Comparison of ENCODE assay signal across 16 cellular contexts in genomic region chr20:46990811-46991567, GRCh38.
A peak's percentile ranks its signal among the peaks of the same experiment; 100 is the strongest.
DNase-seq lines count a peak whose midpoint lies in the region; ATAC-seq, FAIRE-seq and TF ChIP-seq lines count a peak whose summit lies in the region.
"Had no signal": no experiment of that assay in that cellular context is flagged by ENCODE, and none has a peak within 500 bp of the region (broad histone marks: within the 10 kb centered on the region; RNA-seq: fewer than 3 reads in every experiment).

No MANE protein-coding gene starts in this region.

- DNase-seq in HepG2 (ENCODE audit: low spot score) (no peak), right lobe of liver (no peak), body of pancreas (peak in 1 of 4 donors; percentile 26), neural progenitor cell (ENCODE audit: low spot score) (no peak), type B pancreatic cell (ENCODE audit: extremely low spot score, unreplicated experiment) (no peak), SJCRH30 (no peak), SIG-M5 treated with dmso at 0.1 percent for 504 hours (lab: John Stamatoyannopoulos, UW; ENCODE audit: unreplicated experiment) (no peak)
- DNase-seq: dermis blood vessel endothelial cell, DMS79 treated with DMSO at 0.1 percent for 48 hours, left cardiac atrium, NCI-H187 treated with DMSO at 0.1 percent for 48 hours, NCI-H226, Peyer's patch had no signal

- H3K27me3 Mint-ChIP-seq in neural progenitor cell (ENCODE audit: insufficient read depth, low read depth) (peaks cover 17% of the 10 kb centered on the region), type B pancreatic cell (peaks cover 6% of the 10 kb centered on the region)

- no peak for TF ChIP-seq CTCF in HepG2 (CRISPR knock-in tag; IDR thresholded peaks at IDR 0.05)
- TF ChIP-seq CTCF in right lobe of liver (IDR thresholded peaks at IDR 0.05), result no peak
- no peak for TF ChIP-seq CTCF in body of pancreas (IDR thresholded peaks at IDR 0.05)
- TF ChIP-seq CTCF in neural progenitor cell (IDR thresholded peaks at IDR 0.05), result no peak
- TF ChIP-seq CTCF in type B pancreatic cell (conservative IDR thresholded peaks at IDR 0.05), result no peak

- H3K27me3 ChIP-seq in HepG2 (ENCODE audit: control insufficient read depth in 1 of 2, insufficient read depth in 2 of 2, low read length in 2 of 2) (peaks cover 2 to 44% of the 10 kb centered on the region in 2 experiments; a peak in 4 of 5 replicates), right lobe of liver (no peaks in the 10 kb centered on the region), body of pancreas (no peaks in the 10 kb centered on the region), neural progenitor cell (peaks cover 29% of the 10 kb centered on the region), SJCRH30 (no peaks in the 10 kb centered on the region)
- H3K27me3 ChIP-seq: Peyer's patch, tibial nerve had no signal

- H3K9ac ChIP-seq in HepG2 (ENCODE audit: insufficient read depth, low read depth, low read length) (no peak overlapping the region), neural progenitor cell (no peak overlapping the region)

- H3K4me2 ChIP-seq in HepG2 (ENCODE audit: low read depth, low read length) (no peak overlapping the region), neural progenitor cell (peak overlapping the region; percentile 80)

- in situ Hi-C loops in HepG2 (cut with HindIII; ENCODE audit: extremely low pct_ligation_motif_present, low pct_unique_long_range_greater_than_20kb), result no loop called here

- H3F3A ChIP-seq in neural progenitor cell (ENCODE audit: low read depth), result peaks cover 63% of the 10 kb centered on the region

- H3K4me1 Mint-ChIP-seq in neural progenitor cell (peaks cover 29% of the 10 kb centered on the region), type B pancreatic cell (ENCODE audit: unreplicated experiment) (peaks cover 23% of the 10 kb centered on the region)

- H3K36me3 ChIP-seq in HepG2 (replicated peaks in 1 of 2; ENCODE audit: control insufficient read depth in 1 of 2, insufficient read depth in 2 of 2, low read length in 2 of 2), result no peaks in the 10 kb centered on the region
- H3K36me3 ChIP-seq in right lobe of liver, result no peaks in the 10 kb centered on the region
- H3K36me3 ChIP-seq in body of pancreas (replicated peaks in 1 of 2; ENCODE audit: insufficient read depth in 1 of 2, low read depth in 2 of 2), result no peaks in the 10 kb centered on the region
- no peaks in the 10 kb centered on the region for H3K36me3 ChIP-seq in neural progenitor cell
- H3K36me3 ChIP-seq in SJCRH30, result peaks cover 23% of the 10 kb centered on the region
- H3K36me3 ChIP-seq: Peyer's patch had no signal

- POLR2A ChIA-PET in HepG2 (lab: Yijun Ruan, JAX), result no interaction called here

- CTCF ChIA-PET in HepG2 (lab: Yijun Ruan, JAX; ENCODE audit: low intra/inter-chr PET ratio, low total read pairs), result no interaction called here

- no TSS peak for BruUV-seq in HepG2 (replicated peaks; lab: Mats Ljungman, UMichigan)

- H3K4me1 ChIP-seq in HepG2 (ENCODE audit: insufficient read depth, low read length), result no peaks in the 10 kb centered on the region
- H3K4me1 ChIP-seq in right lobe of liver, result no peaks in the 10 kb centered on the region
- peaks cover 30% of the 10 kb centered on the region for H3K4me1 ChIP-seq in body of pancreas
- H3K4me1 ChIP-seq in neural progenitor cell, result peaks cover 44% of the 10 kb centered on the region
- H3K4me1 ChIP-seq in SJCRH30, result peaks cover 10% of the 10 kb centered on the region; the same call in 1 of the 2 replicates
- H3K4me1 ChIP-seq: Peyer's patch had no signal

- H3K4me3 Mint-ChIP-seq in neural progenitor cell (no peak overlapping the region), type B pancreatic cell (peak overlapping the region; percentile 66)

- TF ChIP-seq RAD21 in HepG2 (CRISPR knock-in tag; IDR thresholded peaks at IDR 0.05), result no peak

- no peak for FAIRE-seq in HepG2 (lab: Jason Lieb, UNC)

- H3K36me3 Mint-ChIP-seq in neural progenitor cell, result no peaks in the 10 kb centered on the region
- H3K36me3 Mint-ChIP-seq in type B pancreatic cell, result no peaks in the 10 kb centered on the region
- H3K36me3 Mint-ChIP-seq: natural killer cell treated with Interleukin-12 subunit alpha and Interleukin-12 subunit beta and Interleukin-15 and Interleukin-18, amount 100 ng/mL, for 72 hours had no signal

- TF ChIP-seq EP300 in HepG2 (IDR thresholded peaks at IDR 0.05; ENCODE audit: low read depth in 2 of 2, low read length in 2 of 2), result no peak
- no peak for TF ChIP-seq EP300 in HepG2 (CRISPR knock-in tag; IDR thresholded peaks at IDR 0.05; ENCODE audit: borderline replicate concordance)

- H3K27ac ChIP-seq in HepG2 (ENCODE audit: extremely low read length, insufficient read depth, low read length), result no peak overlapping the region
- H3K27ac ChIP-seq in right lobe of liver, result no peak overlapping the region
- peak overlapping the region; percentile 14 to 85 (median 79) for H3K27ac ChIP-seq in body of pancreas
- no peak overlapping the region for H3K27ac ChIP-seq in neural progenitor cell
- H3K27ac ChIP-seq in SJCRH30, result no peak overlapping the region
- H3K27ac ChIP-seq: Peyer's patch had no signal

- H3K4me3 ChIP-seq in HepG2 (replicated peaks in 1 of 3; ENCODE audit: insufficient read depth in 1 of 3, low read depth in 2 of 3, low read length in 3 of 3) (no peak overlapping the region), right lobe of liver (no peak overlapping the region), body of pancreas (no peak overlapping the region), neural progenitor cell (no peak overlapping the region), SJCRH30 (no peak overlapping the region)
- H3K4me3 ChIP-seq: Peyer's patch, tibial nerve had no signal

- ATAC-seq in HepG2, result no peak
- no peak for ATAC-seq in right lobe of liver
- ATAC-seq in body of pancreas, result no peak
- no peak for ATAC-seq in HG02938 (IDR thresholded peaks at IDR 0.05; ENCODE audit: unreplicated experiment)
- ATAC-seq: left cardiac atrium had no signal

- intact Hi-C loops in HepG2 (cut with micrococcal nuclease; ENCODE audit: unreplicated experiment) (no loop called here), right lobe of liver (cut with DNase I) (no loop called here), body of pancreas (cut with DNase I) (no loop called here)

- no peak overlapping the region for H3K27ac Mint-ChIP-seq in neural progenitor cell
- H3K27ac Mint-ChIP-seq in type B pancreatic cell, result peak overlapping the region; percentile 91
- H3K27ac Mint-ChIP-seq: natural killer cell treated with Interleukin-12 subunit alpha and Interleukin-12 subunit beta and Interleukin-15 and Interleukin-18, amount 100 ng/mL, for 72 hours had no signal

- H3K9me3 ChIP-seq in HepG2 (ENCODE audit: low read length), result no peaks in the 10 kb centered on the region
- no peaks in the 10 kb centered on the region for H3K9me3 ChIP-seq in right lobe of liver
- no peaks in the 10 kb centered on the region for H3K9me3 ChIP-seq in body of pancreas
- H3K9me3 ChIP-seq in neural progenitor cell (ENCODE audit: low read depth), result no peaks in the 10 kb centered on the region
- no peaks in the 10 kb centered on the region for H3K9me3 ChIP-seq in SJCRH30 (replicated peaks)
- H3K9me3 ChIP-seq: Peyer's patch, tibial nerve had no signal

- H3K9me3 Mint-ChIP-seq in neural progenitor cell, result peaks cover 3% of the 10 kb centered on the region
- peaks cover 7% of the 10 kb centered on the region for H3K9me3 Mint-ChIP-seq in type B pancreatic cell
- H3K9me3 Mint-ChIP-seq: natural killer cell treated with Interleukin-12 subunit alpha and Interleukin-12 subunit beta and Interleukin-15 and Interleukin-18, amount 100 ng/mL, for 72 hours had no signal

- H4K20me1 ChIP-seq in HepG2 (ENCODE audit: insufficient read depth, low read length) (no peaks in the 10 kb centered on the region), neural progenitor cell (ENCODE audit: low read depth) (peaks cover 18% of the 10 kb centered on the region)

- no peak for TF ChIP-seq POLR2A in HepG2 (IDR thresholded peaks at IDR 0.05; ENCODE audit: insufficient read depth in 1 of 2, low read depth in 2 of 2, low read length in 2 of 2)
- TF ChIP-seq POLR2A in right lobe of liver (IDR thresholded peaks at IDR 0.05), result no peak
- TF ChIP-seq POLR2A in body of pancreas (IDR thresholded peaks at IDR 0.05), result no peak

- WGBS in HepG2 (ENCODE audit: low lambda C conversion rate), result 35% methylated on average over 8 of the region's 8 CpGs
- 64% methylated on average over 8 of the region's 8 CpGs for WGBS in right lobe of liver (ENCODE audit: insufficient coverage, low coverage, low lambda C conversion rate, missing lambda C conversion rate)
- 42 to 46% methylated on average over 8 of the region's 8 CpGs for WGBS in body of pancreas, 2 donors

- H3K79me2 ChIP-seq in HepG2 (ENCODE audit: insufficient read depth, low read length) (no peaks in the 10 kb centered on the region), neural progenitor cell (ENCODE audit: low read depth) (no peaks in the 10 kb centered on the region)

- H2AFZ ChIP-seq in HepG2 (ENCODE audit: low read length) (no peak overlapping the region), neural progenitor cell (replicated peaks) (no peak overlapping the region)

TF ChIP-seq in HepG2, 621 proteins besides CTCF, POLR2A, EP300 and RAD21:
- no peak for TF ChIP-seq ZBTB33 (CRISPR knock-in tag; IDR thresholded peaks at IDR 0.05)
- no peak for TF ChIP-seq STAG1 (CRISPR knock-in tag; IDR thresholded peaks at IDR 0.05)
- TF ChIP-seq EHMT2 (IDR thresholded peaks at IDR 0.05; ENCODE audit: borderline replicate concordance, low read depth, low read length), result no peak
- TF ChIP-seq ZNF629 (CRISPR knock-in tag; conservative IDR thresholded peaks at IDR 0.05), result peak; percentile 63

Comparison
In these comparisons a context has a peak if more than half of its experiments do, and no peak if none do; other contexts are left out.
1. H3K27ac ChIP-seq: peak in body of pancreas (4 of 4); none in HepG2 (single experiment), right lobe of liver (0 of 3), neural progenitor cell (single experiment) and SJCRH30 (single experiment).